Comparison of ENCODE assay signal across 16 cellular contexts in genomic region chr1:164718821-164719220, GRCh38.
DNase-seq lines count a peak whose midpoint lies in the region; ATAC-seq and TF ChIP-seq lines count a peak whose summit lies in the region.
"Had no signal": no experiment of that assay in that cellular context is flagged by ENCODE, and none has a peak within 500 bp of the region (broad histone marks: within the 10 kb centered on the region; RNA-seq: fewer than 3 reads in every experiment).

No MANE protein-coding gene starts in this region.

- no peak overlapping the region for H3K27ac Mint-ChIP-seq in CD4-positive, alpha-beta T cell
- H3K27ac Mint-ChIP-seq: activated CD4-positive, alpha-beta T cell treated with anti-CD3 and anti-CD28 coated beads for 36 hours had no signal

- H3K27ac ChIP-seq in GM23248 (peak overlapping the region; percentile 69), ascending aorta (peak overlapping the region; percentile 37 to 38), smooth muscle cell (ENCODE audit: low read depth) (peak overlapping the region; percentile 30)
- no peak overlapping the region for H3K27ac ChIP-seq in CD4-positive, alpha-beta T cell (ENCODE audit: low read depth, low read length)
- H3K27ac ChIP-seq: HL-60, PC-9 had no signal

- DNase-seq in GM23248 (peak; percentile 70), ascending aorta (ENCODE audit: low spot score in 2 of 2) (no peak), Right ventricle myocardium superior (no peak), smooth muscle cell (lab: John Stamatoyannopoulos, UW; ENCODE audit: unreplicated experiment) (no peak), hepatic stellate cell (ENCODE audit: low spot score) (no peak)
- no peak for DNase-seq in CD4-positive, alpha-beta T cell
- DNase-seq: activated CD4-positive, alpha-beta T cell treated with anti-CD3 and anti-CD28 coated beads for 36 hours; activated CD8-positive, alpha-beta memory T cell treated with anti-CD3 and anti-CD28 coated beads, Interleukin-2, amount 50 U/mL, for 4 hours; Calu3; hippocampal formation; KBM-7; PC-9; T1000 had no signal

- H3K9me2 ChIP-seq in GM23248 (ENCODE audit: insufficient read depth), result no peaks in the 10 kb centered on the region; the same call in 1 of the 2 replicates

- H3K4me3 Mint-ChIP-seq in CD4-positive, alpha-beta T cell, result no peak overlapping the region
- H3K4me3 Mint-ChIP-seq: activated CD4-positive, alpha-beta T cell treated with anti-CD3 and anti-CD28 coated beads for 36 hours had no signal

- peaks cover under 1% of the 10 kb centered on the region for H3K27me3 Mint-ChIP-seq in CD4-positive, alpha-beta T cell

- peaks cover 45% of the 10 kb centered on the region for H3F3A ChIP-seq in GM23248 (ENCODE audit: insufficient read depth)
- H3F3A ChIP-seq in smooth muscle cell (ENCODE audit: low read depth), result no peaks in the 10 kb centered on the region

- ATAC-seq in Right ventricle myocardium superior (ENCODE audit: poor library complexity), result peak; percentile 47
- no peak for ATAC-seq in CD4-positive, alpha-beta T cell (ENCODE audit: poor library complexity)
- ATAC-seq in HG03159 (IDR thresholded peaks at IDR 0.05; ENCODE audit: unreplicated experiment), result no peak
- no peak for ATAC-seq in HG02642 (IDR thresholded peaks at IDR 0.05; ENCODE audit: poor library complexity, unreplicated experiment)
- ATAC-seq: activated CD4-positive, alpha-beta T cell treated with anti-CD3 and anti-CD28 coated beads for 36 hours had no signal

- peak overlapping the region; percentile 51; the same call in 1 of the 2 replicates for H2AFZ ChIP-seq in GM23248
- H2AFZ ChIP-seq in smooth muscle cell (ENCODE audit: low read depth), result no peak overlapping the region
- H2AFZ ChIP-seq: PC-9 had no signal

- POLR2A ChIA-PET in CD4-positive, alpha-beta T cell (lab: Charles Lee), result no interaction called here

- H3K79me2 ChIP-seq in GM23248 (ENCODE audit: insufficient read depth) (peaks cover 89% of the 10 kb centered on the region), smooth muscle cell (ENCODE audit: low read depth) (peaks cover 44% of the 10 kb centered on the region)

- H3K4me1 ChIP-seq in GM23248 (ENCODE audit: insufficient read depth) (peaks cover 43% of the 10 kb centered on the region), ascending aorta (peaks cover 0 to 18% of the 10 kb centered on the region in 2 donors), smooth muscle cell (ENCODE audit: low read depth) (peaks cover 3% of the 10 kb centered on the region)

- intact Hi-C loops in ascending aorta (cut with DNase I) (no loop called here), Right ventricle myocardium superior (cut with DNase I) (loop anchor here (10.0 kb wide), 1 partner anchor 66 kb away; no protein-coding TSS in a partner anchor)
- intact Hi-C loops in CD4-positive, alpha-beta T cell (cut with DNase I, micrococcal nuclease), result no loop called here

- H4K20me1 ChIP-seq in GM23248 (ENCODE audit: insufficient read depth), result no peaks in the 10 kb centered on the region
- H4K20me1 ChIP-seq in smooth muscle cell (ENCODE audit: low read depth), result no peaks in the 10 kb centered on the region

- H3K27me3 ChIP-seq in GM23248 (replicated peaks; ENCODE audit: insufficient read depth) (no peaks in the 10 kb centered on the region), ascending aorta (no peaks in the 10 kb centered on the region), smooth muscle cell (ENCODE audit: low read depth) (no peaks in the 10 kb centered on the region)
- H3K27me3 ChIP-seq in CD4-positive, alpha-beta T cell (ENCODE audit: control insufficient read depth, insufficient read depth, low read length), result no peaks in the 10 kb centered on the region

- peak overlapping the region; percentile 10; the same call in 1 of the 2 replicates for H3K9ac ChIP-seq in GM23248
- peak overlapping the region; percentile 16 for H3K9ac ChIP-seq in smooth muscle cell (ENCODE audit: low read depth)

- no peaks in the 10 kb centered on the region for H3K4me1 Mint-ChIP-seq in CD4-positive, alpha-beta T cell (ENCODE audit: low read depth)

- WGBS in GM23248 (ENCODE audit: low coverage in 1 of 2, low lambda C conversion rate in 2 of 2, missing lambda C conversion rate in 2 of 2), 2 experiments, result 0 to 5% methylated on average over 1 of the region's 1 CpG
- WGBS in smooth muscle cell (ENCODE audit: low lambda C conversion rate), result 65% methylated on average over 1 of the region's 1 CpG

- no peaks in the 10 kb centered on the region for H3K36me3 ChIP-seq in GM23248 (ENCODE audit: low read depth)
- no peaks in the 10 kb centered on the region for H3K36me3 ChIP-seq in ascending aorta
- H3K36me3 ChIP-seq in smooth muscle cell (ENCODE audit: low read depth), result no peaks in the 10 kb centered on the region

- no peaks in the 10 kb centered on the region for H3K9me3 ChIP-seq in GM23248 (ENCODE audit: low read depth)
- H3K9me3 ChIP-seq in ascending aorta, result no peaks in the 10 kb centered on the region
- H3K9me3 ChIP-seq in smooth muscle cell (replicated peaks; ENCODE audit: low read depth), result no peaks in the 10 kb centered on the region
- H3K9me3 ChIP-seq in CD4-positive, alpha-beta T cell (ENCODE audit: control insufficient read depth, low read length), result no peaks in the 10 kb centered on the region

- H3K4me3 ChIP-seq in GM23248, result no peak overlapping the region
- no peak overlapping the region for H3K4me3 ChIP-seq in ascending aorta
- H3K4me3 ChIP-seq in smooth muscle cell, result no peak overlapping the region
- H3K4me3 ChIP-seq: PC-9 had no signal

- no peaks in the 10 kb centered on the region for H3K9me3 Mint-ChIP-seq in CD4-positive, alpha-beta T cell

- H3K36me3 Mint-ChIP-seq in CD4-positive, alpha-beta T cell (ENCODE audit: low read depth), result no peaks in the 10 kb centered on the region

- H3K4me2 ChIP-seq in GM23248 (ENCODE audit: unreplicated experiment) (peak overlapping the region; percentile 57), smooth muscle cell (no peak overlapping the region)
- H3K4me2 ChIP-seq: PC-9 had no signal

- in situ Hi-C loops in GM23248 (cut with MboI), result no loop called here

- TF ChIP-seq CTCF in ascending aorta (IDR thresholded peaks at IDR 0.05), result no peak
- TF ChIP-seq CTCF in smooth muscle cell (IDR thresholded peaks at IDR 0.05; ENCODE audit: borderline replicate concordance, insufficient read depth, poor library complexity, severe bottlenecking), result no peak
- no peak for TF ChIP-seq CTCF in CD4-positive, alpha-beta T cell (IDR thresholded peaks at IDR 0.05)

- CTCF ChIA-PET in CD4-positive, alpha-beta T cell (lab: Charles Lee), result no interaction called here
